1 cellular context compared by ENCODE assay signal in the genomic region with DNA sequence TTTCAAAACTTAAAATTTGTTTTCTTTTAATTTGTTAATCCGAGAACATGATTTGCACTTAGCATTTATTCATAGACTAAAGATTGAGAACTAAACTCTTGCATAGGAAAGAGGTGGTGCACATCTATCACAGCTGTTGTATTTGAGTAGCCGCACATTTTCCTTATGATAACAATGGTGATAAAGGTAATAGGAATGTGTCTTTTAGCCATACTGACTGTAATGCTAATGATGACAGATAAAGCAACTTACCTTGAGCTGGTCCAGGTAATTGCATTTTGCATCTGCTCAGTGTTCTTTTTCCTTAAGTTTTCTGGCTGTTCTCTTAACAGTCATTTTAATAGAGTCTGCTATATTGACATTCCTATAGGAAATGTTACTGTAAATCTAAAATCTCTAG.
TF ChIP-seq lines count a peak whose summit lies in the region.

No MANE protein-coding gene starts in this region.

TF ChIP-seq in GM23338, 12 proteins besides CTCF, POLR2A, EP300 and RAD21 (continued from another document):
- no peak for TF ChIP-seq ZNF114 (CRISPR knock-in tag; IDR thresholded peaks at IDR 0.05)
- no peak for TF ChIP-seq EZH2 (IDR thresholded peaks at IDR 0.05; ENCODE audit: low read depth, unreplicated experiment)
- TF ChIP-seq, protein P1, sequence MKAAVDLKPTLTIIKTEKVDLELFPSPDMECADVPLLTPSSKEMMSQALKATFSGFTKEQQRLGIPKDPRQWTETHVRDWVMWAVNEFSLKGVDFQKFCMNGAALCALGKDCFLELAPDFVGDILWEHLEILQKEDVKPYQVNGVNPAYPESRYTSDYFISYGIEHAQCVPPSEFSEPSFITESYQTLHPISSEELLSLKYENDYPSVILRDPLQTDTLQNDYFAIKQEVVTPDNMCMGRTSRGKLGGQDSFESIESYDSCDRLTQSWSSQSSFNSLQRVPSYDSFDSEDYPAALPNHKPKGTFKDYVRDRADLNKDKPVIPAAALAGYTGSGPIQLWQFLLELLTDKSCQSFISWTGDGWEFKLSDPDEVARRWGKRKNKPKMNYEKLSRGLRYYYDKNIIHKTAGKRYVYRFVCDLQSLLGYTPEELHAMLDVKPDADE (IDR thresholded peaks at IDR 0.05) = no peak
- TF ChIP-seq STAT1 (IDR thresholded peaks at IDR 0.05; ENCODE audit: unreplicated experiment) = no peak
- no peak for TF ChIP-seq EZH2phosphoT487 (IDR thresholded peaks at IDR 0.05; ENCODE audit: unreplicated experiment)
- no peak for TF ChIP-seq ZNF331 (CRISPR knock-in tag; IDR thresholded peaks at IDR 0.05; ENCODE audit: low read depth)
- TF ChIP-seq CREB1 (CRISPR knock-in tag; IDR thresholded peaks at IDR 0.05; ENCODE audit: low read depth) = no peak
- TF ChIP-seq, protein P2, sequence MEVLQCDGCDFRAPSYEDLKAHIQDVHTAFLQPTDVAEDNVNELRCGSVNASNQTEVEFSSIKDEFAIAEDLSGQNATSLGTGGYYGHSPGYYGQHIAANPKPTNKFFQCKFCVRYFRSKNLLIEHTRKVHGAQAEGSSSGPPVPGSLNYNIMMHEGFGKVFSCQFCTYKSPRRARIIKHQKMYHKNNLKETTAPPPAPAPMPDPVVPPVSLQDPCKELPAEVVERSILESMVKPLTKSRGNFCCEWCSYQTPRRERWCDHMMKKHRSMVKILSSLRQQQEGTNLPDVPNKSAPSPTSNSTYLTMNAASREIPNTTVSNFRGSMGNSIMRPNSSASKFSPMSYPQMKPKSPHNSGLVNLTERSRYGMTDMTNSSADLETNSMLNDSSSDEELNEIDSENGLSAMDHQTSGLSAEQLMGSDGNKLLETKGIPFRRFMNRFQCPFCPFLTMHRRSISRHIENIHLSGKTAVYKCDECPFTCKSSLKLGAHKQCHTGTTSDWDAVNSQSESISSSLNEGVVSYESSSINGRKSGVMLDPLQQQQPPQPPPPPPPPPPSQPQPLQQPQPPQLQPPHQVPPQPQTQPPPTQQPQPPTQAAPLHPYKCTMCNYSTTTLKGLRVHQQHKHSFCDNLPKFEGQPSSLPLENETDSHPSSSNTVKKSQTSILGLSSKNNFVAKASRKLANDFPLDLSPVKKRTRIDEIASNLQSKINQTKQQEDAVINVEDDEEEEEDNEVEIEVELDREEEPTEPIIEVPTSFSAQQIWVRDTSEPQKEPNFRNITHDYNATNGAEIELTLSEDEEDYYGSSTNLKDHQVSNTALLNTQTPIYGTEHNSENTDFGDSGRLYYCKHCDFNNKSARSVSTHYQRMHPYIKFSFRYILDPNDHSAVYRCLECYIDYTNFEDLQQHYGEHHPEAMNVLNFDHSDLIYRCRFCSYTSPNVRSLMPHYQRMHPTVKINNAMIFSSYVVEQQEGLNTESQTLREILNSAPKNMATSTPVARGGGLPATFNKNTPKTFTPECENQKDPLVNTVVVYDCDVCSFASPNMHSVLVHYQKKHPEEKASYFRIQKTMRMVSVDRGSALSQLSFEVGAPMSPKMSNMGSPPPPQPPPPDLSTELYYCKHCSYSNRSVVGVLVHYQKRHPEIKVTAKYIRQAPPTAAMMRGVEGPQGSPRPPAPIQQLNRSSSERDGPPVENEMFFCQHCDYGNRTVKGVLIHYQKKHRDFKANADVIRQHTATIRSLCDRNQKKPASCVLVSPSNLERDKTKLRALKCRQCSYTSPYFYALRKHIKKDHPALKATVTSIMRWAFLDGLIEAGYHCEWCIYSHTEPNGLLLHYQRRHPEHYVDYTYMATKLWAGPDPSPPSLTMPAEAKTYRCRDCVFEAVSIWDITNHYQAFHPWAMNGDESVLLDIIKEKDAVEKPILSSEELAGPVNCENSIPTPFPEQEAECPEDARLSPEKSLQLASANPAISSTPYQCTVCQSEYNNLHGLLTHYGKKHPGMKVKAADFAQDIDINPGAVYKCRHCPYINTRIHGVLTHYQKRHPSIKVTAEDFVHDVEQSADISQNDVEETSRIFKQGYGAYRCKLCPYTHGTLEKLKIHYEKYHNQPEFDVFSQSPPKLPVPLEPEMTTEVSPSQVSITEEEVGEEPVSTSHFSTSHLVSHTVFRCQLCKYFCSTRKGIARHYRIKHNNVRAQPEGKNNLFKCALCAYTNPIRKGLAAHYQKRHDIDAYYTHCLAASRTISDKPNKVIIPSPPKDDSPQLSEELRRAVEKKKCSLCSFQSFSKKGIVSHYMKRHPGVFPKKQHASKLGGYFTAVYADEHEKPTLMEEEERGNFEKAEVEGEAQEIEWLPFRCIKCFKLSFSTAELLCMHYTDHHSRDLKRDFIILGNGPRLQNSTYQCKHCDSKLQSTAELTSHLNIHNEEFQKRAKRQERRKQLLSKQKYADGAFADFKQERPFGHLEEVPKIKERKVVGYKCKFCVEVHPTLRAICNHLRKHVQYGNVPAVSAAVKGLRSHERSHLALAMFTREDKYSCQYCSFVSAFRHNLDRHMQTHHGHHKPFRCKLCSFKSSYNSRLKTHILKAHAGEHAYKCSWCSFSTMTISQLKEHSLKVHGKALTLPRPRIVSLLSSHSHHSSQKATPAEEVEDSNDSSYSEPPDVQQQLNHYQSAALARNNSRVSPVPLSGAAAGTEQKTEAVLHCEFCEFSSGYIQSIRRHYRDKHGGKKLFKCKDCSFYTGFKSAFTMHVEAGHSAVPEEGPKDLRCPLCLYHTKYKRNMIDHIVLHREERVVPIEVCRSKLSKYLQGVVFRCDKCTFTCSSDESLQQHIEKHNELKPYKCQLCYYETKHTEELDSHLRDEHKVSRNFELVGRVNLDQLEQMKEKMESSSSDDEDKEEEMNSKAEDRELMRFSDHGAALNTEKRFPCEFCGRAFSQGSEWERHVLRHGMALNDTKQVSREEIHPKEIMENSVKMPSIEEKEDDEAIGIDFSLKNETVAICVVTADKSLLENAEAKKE (CRISPR knock-in tag; IDR thresholded peaks at IDR 0.05) = no peak
- no peak for TF ChIP-seq POLR2AphosphoS5 (IDR thresholded peaks at IDR 0.05; ENCODE audit: low read depth)
TF ChIP-seq in GM23338: peak in this region for 0.
